Comparison of ENCODE assay signal across 8 cellular contexts in genomic region chr15:59492389-59493377, GRCh38. TPM values are rescaled to one million over a fixed set of nuclear protein-coding genes. Genes with fewer than 3 reads are reported as not detected.
A peak's percentile ranks its signal among the peaks of the same experiment; 100 is the strongest.
DNase-seq lines count a peak whose midpoint lies in the region; ATAC-seq and TF ChIP-seq lines count a peak whose summit lies in the region.

No MANE protein-coding gene starts in this region.

- peak; percentile 47 for DNase-seq in NCI-H2171 (lab: John Stamatoyannopoulos, UW)
- peak; percentile 81 to 83 for DNase-seq in cardiac fibroblast (ENCODE audit: low read depth in 2 of 2)
- peak; percentile 31 for DNase-seq in kidney epithelial cell (ENCODE audit: low read depth)
- peak; percentile 5 to 9 for DNase-seq in stimulated activated CD4-positive, alpha-beta T cell treated with anti-CD3 and anti-CD28 coated beads, Interleukin-1b, Interleukin-23, amount 100 ng/mL, for 1 hour (ENCODE audit: low read depth in 2 of 2)

- TF ChIP-seq CTCF in 22Rv1 (IDR thresholded peaks at IDR 0.05) (peak; percentile 84), WI38 (IDR thresholded peaks at IDR 0.05; ENCODE audit: low read depth, low read length) (peak; percentile 75), cardiac fibroblast (IDR thresholded peaks at IDR 0.05; ENCODE audit: low read depth, low read length) (peak; percentile 76), kidney epithelial cell (IDR thresholded peaks at IDR 0.05; ENCODE audit: insufficient read depth, low read length, poor library complexity, severe bottlenecking) (peak; percentile 78)

- no peak overlapping the region for H3K27ac ChIP-seq in 22Rv1

- H3K27me3 ChIP-seq in kidney epithelial cell (ENCODE audit: control insufficient read depth, insufficient read depth, low read length): no peaks in the 10 kb centered on the region

- H3K36me3 ChIP-seq in kidney epithelial cell (ENCODE audit: control insufficient read depth, insufficient read depth, low read length): no peaks in the 10 kb centered on the region

- H3K4me3 ChIP-seq in WI38 (ENCODE audit: low read depth, low read length) (no peak overlapping the region), cardiac fibroblast (replicated peaks in 1 of 2; ENCODE audit: low read depth in 2 of 2, low read length in 2 of 2) (no peak overlapping the region), kidney epithelial cell (ENCODE audit: low read depth, low read length) (no peak overlapping the region)

- ATAC-seq in GM18867 (IDR thresholded peaks at IDR 0.05; ENCODE audit: unreplicated experiment) (peak; percentile 51), HG03565 (IDR thresholded peaks at IDR 0.05; ENCODE audit: unreplicated experiment) (no peak)

RNA-seq across cellular contexts. Expression of gene FAM81A, which starts 54.7 kb away (rescaled TPM):
- total RNA-seq in kidney epithelial cell: 0.75 and 2.2 TPM in 2 replicates

Comparison
In these comparisons a context has a peak if more than half of its experiments do, and no peak if none do; other contexts are left out.
1. DNase-seq: peak in every context shown above with its lines; median percentile 82 in cardiac fibroblast; 47 in NCI-H2171; 31 in kidney epithelial cell; 7 in stimulated activated CD4-positive, alpha-beta T cell treated with anti-CD3 and anti-CD28 coated beads, Interleukin-1b, Interleukin-23, amount 100 ng/mL, for 1 hour.